Comparison of ENCODE assay signal across 10 cellular contexts in genomic region chr12:25020621-25021243, GRCh38.
DNase-seq lines count a peak whose midpoint lies in the region; ATAC-seq and TF ChIP-seq lines count a peak whose summit lies in the region.
"Had no signal": no experiment of that assay in that cellular context is flagged by ENCODE, and none has a peak within 500 bp of the region (broad histone marks: within the 10 kb centered on the region; RNA-seq: fewer than 3 reads in every experiment).

No MANE protein-coding gene starts in this region.

- H3K4me1 ChIP-seq in osteoblast (ENCODE audit: insufficient read depth, low read length) = peaks cover 7% of the 10 kb centered on the region

- no peak overlapping the region for H3K4me2 ChIP-seq in osteoblast (ENCODE audit: insufficient read depth, low read length)

- H3K27me3 ChIP-seq in osteoblast (ENCODE audit: insufficient read depth, low read length) = peaks cover 9% of the 10 kb centered on the region

- DNase-seq in GM13976 (ENCODE audit: low spot score) = peak; percentile 69
- peak; percentile 54 for DNase-seq in GM20000 (ENCODE audit: low spot score)
- peak; percentile 80 for DNase-seq in NOMO-1 treated with dmso at 0.1 percent for 144 hours (lab: John Stamatoyannopoulos, UW; ENCODE audit: unreplicated experiment)
- no peak for DNase-seq in epidermal melanocyte (ENCODE audit: insufficient read length, low spot score)
- DNase-seq in NCI-H774 (lab: John Stamatoyannopoulos, UW) = no peak
- no peak for DNase-seq in osteoblast (ENCODE audit: insufficient read length, low spot score, missing footprints)
- no peak for DNase-seq in stimulated activated CD4-positive, alpha-beta T cell treated with anti-CD3 and anti-CD28 coated beads, Interleukin-2, amount 100 ng/mL, for 24 hours
- DNase-seq: NCI-H1436, T-helper 1 cell had no signal

- H3K36me3 ChIP-seq in osteoblast (ENCODE audit: insufficient read depth, low read length) = no peaks in the 10 kb centered on the region

- H3K27ac ChIP-seq in osteoblast (ENCODE audit: low read depth, low read length) = no peak overlapping the region

- TF ChIP-seq CTCF in GM13976 (IDR thresholded peaks at IDR 0.05; ENCODE audit: borderline replicate concordance, control extremely low read depth, extremely low read depth, insufficient read depth, missing control alignments) (no peak), GM20000 (IDR thresholded peaks at IDR 0.05; ENCODE audit: extremely low read depth, missing control alignments) (no peak), osteoblast (IDR thresholded peaks at IDR 0.05; ENCODE audit: extremely low read depth, low read depth, low read length) (no peak)

- no peaks in the 10 kb centered on the region for H3K9me3 ChIP-seq in osteoblast (ENCODE audit: low read depth, low read length)

- in situ Hi-C loops in GM13976 (cut with MboI; ENCODE audit: low sequenced_read_pairs, unreplicated experiment) = no loop called here

- H3K79me2 ChIP-seq in osteoblast (ENCODE audit: insufficient read depth, low read length) = no peaks in the 10 kb centered on the region

- H2AFZ ChIP-seq in osteoblast (ENCODE audit: low read length) = no peak overlapping the region

- no peak overlapping the region for H3K4me3 ChIP-seq in osteoblast (ENCODE audit: insufficient read depth, low read length)

- no peaks in the 10 kb centered on the region for H4K20me1 ChIP-seq in osteoblast (ENCODE audit: insufficient read depth, low read length)

- peak; percentile 90 for ATAC-seq in HG03060 (IDR thresholded peaks at IDR 0.05; ENCODE audit: low read depth, unreplicated experiment)

Comparison
In these comparisons a context has a peak if more than half of its experiments do, and no peak if none do; other contexts are left out.
1. DNase-seq: peak in GM13976 (single experiment), GM20000 (single experiment) and NOMO-1 treated with dmso at 0.1 percent for 144 hours (single experiment); none in epidermal melanocyte (single experiment), NCI-H774 (single experiment), osteoblast (single experiment) and stimulated activated CD4-positive, alpha-beta T cell treated with anti-CD3 and anti-CD28 coated beads, Interleukin-2, amount 100 ng/mL, for 24 hours (0 of 2).